ENCODE assay signal across 11 cellular contexts in the genomic region with DNA sequence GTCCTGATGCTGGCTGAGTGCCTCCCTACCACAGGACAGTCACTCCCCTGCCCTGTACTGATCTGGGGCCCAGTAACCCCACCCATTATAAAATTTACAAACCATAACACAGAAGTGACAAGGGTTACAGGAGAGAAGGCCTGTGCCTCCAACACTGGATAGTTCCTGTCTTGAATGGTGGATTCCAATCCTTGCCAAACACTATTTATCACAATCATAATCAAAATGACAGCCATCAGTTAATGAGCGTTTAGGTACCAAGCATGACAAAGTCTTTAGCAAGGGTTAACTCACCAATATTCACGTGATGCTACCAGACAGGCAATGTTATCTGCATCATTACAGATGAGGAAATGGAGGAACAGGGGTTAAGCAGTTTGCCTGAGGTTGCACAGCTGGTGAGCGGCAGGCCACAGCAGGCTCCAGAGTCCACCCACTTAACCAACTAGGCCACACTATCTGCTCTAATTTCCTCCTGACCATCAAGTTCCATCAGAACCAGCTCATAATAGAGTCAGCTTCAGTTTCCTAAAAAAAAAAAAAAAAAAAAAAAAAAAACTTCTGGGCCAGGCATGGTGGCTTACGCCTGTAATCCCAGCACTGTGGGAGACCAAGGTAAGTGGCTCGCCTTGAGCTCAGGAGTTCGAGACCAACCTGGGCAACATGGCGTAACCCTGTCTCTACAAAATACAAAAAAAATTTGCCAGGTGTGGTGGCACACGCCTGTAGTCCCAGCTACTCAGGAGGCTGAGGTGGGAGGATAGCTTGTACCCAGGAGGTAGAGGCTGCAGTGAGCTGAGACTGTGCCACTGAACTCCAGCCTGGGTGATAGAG. TPM values are rescaled to one million over a fixed set of nuclear protein-coding genes. Genes with fewer than 3 reads are reported as not detected.
DNase-seq lines count a peak whose midpoint lies in the region; ATAC-seq, FAIRE-seq and TF ChIP-seq lines count a peak whose summit lies in the region.
"Had no signal": no experiment of that assay in that cellular context is flagged by ENCODE, and none has a peak within 500 bp of the region (broad histone marks: within the 10 kb centered on the region; RNA-seq: fewer than 3 reads in every experiment).

No MANE protein-coding gene starts in this region.

- peaks cover 7% of the 10 kb centered on the region in 2 donors for H3K4me1 ChIP-seq in breast epithelium
- H3K4me1 ChIP-seq in HepG2 (ENCODE audit: insufficient read depth, low read length): peaks cover 97% of the 10 kb centered on the region
- peaks cover 71% of the 10 kb centered on the region for H3K4me1 ChIP-seq in suprapubic skin

- H3K4me2 ChIP-seq in HepG2 (ENCODE audit: low read depth, low read length): no peak overlapping the region

- TF ChIP-seq POLR2A in breast epithelium (IDR thresholded peaks at IDR 0.05): no peak
- no peak for TF ChIP-seq POLR2A in HepG2 (IDR thresholded peaks at IDR 0.05; ENCODE audit: insufficient read depth in 1 of 2, low read depth in 2 of 2, low read length in 2 of 2)
- no peak for TF ChIP-seq POLR2A in suprapubic skin (IDR thresholded peaks at IDR 0.05)

- 0 out of 2 replicates have a peak, but pooled peaks cover 12% of the 10 kb centered on the region for H4K20me1 ChIP-seq in HepG2 (ENCODE audit: insufficient read depth, low read length)

- no TSS peak for BruUV-seq in HepG2 (replicated peaks; lab: Mats Ljungman, UMichigan)

- H3K27ac ChIP-seq in breast epithelium (peak overlapping the region; percentile 88 to 97), HepG2 (ENCODE audit: extremely low read length, insufficient read depth, low read length) (peak overlapping the region; percentile 68), suprapubic skin (peak overlapping the region; percentile 76), WERI-Rb-1 (no peak overlapping the region)

- DNase-seq in HFFc6 (no peak), breast epithelium (ENCODE audit: low spot score in 2 of 2) (no peak), HepG2 (ENCODE audit: low spot score) (no peak), suprapubic skin (ENCODE audit: low spot score in 2 of 2) (no peak), NCI-H1105 (lab: John Stamatoyannopoulos, UW) (no peak), WERI-Rb-1 (no peak)
- no peak for DNase-seq in activated effector memory CD4-positive, alpha-beta T cell treated with anti-CD3 and anti-CD28 coated beads, Interleukin-2, amount 50 U/mL, for 16 hours
- DNase-seq in activated CD8-positive, alpha-beta T cell treated with anti-CD3 and anti-CD28 coated beads for 36 hours: no peak
- DNase-seq: Calu3 had no signal

- no peak for TF ChIP-seq CTCF in HFFc6 (IDR thresholded peaks at IDR 0.05)
- no peak for TF ChIP-seq CTCF in breast epithelium (IDR thresholded peaks at IDR 0.05)
- TF ChIP-seq CTCF in HepG2 (CRISPR knock-in tag; IDR thresholded peaks at IDR 0.05): no peak
- no peak for TF ChIP-seq CTCF in suprapubic skin (IDR thresholded peaks at IDR 0.05)
- TF ChIP-seq CTCF in activated CD8-positive, alpha-beta T cell treated with anti-CD3 and anti-CD28 coated beads for 36 hours (IDR thresholded peaks at IDR 0.05): no peak
- TF ChIP-seq CTCF in WERI-Rb-1 (IDR thresholded peaks at IDR 0.05; ENCODE audit: low read depth, low read length): no peak

- H3K9me3 ChIP-seq in breast epithelium (no peaks in the 10 kb centered on the region), HepG2 (ENCODE audit: low read length) (no peaks in the 10 kb centered on the region), suprapubic skin (no peaks in the 10 kb centered on the region), WERI-Rb-1 (ENCODE audit: severe bottlenecking) (no peaks in the 10 kb centered on the region)

- H3K9ac ChIP-seq in HepG2 (ENCODE audit: insufficient read depth, low read depth, low read length): no peak overlapping the region

- ATAC-seq in HepG2: no peak
- no peak for ATAC-seq in activated CD8-positive, alpha-beta T cell treated with anti-CD3 and anti-CD28 coated beads for 36 hours

- TF ChIP-seq RAD21 in HepG2 (CRISPR knock-in tag; IDR thresholded peaks at IDR 0.05): no peak

- H3K4me1 Mint-ChIP-seq in HFFc6 (ENCODE audit: low read depth): peaks cover 84% of the 10 kb centered on the region
- no peaks in the 10 kb centered on the region for H3K4me1 Mint-ChIP-seq in activated CD8-positive, alpha-beta T cell treated with anti-CD3 and anti-CD28 coated beads for 36 hours (ENCODE audit: low read depth)

- FAIRE-seq in HepG2 (lab: Jason Lieb, UNC): no peak

- CTCF ChIA-PET in HepG2 (lab: Yijun Ruan, JAX; ENCODE audit: low intra/inter-chr PET ratio, low total read pairs): no interaction called here
- CTCF ChIA-PET in activated CD8-positive, alpha-beta T cell treated with anti-CD3 and anti-CD28 coated beads for 36 hours (lab: Charles Lee): no interaction called here

- H3K36me3 ChIP-seq in breast epithelium: no peaks in the 10 kb centered on the region
- peaks cover 0 to 4% of the 10 kb centered on the region in 2 experiments; a peak in 3 of 5 replicates for H3K36me3 ChIP-seq in HepG2 (replicated peaks in 1 of 2; ENCODE audit: control insufficient read depth in 1 of 2, insufficient read depth in 2 of 2, low read length in 2 of 2)
- H3K36me3 ChIP-seq in suprapubic skin: no peaks in the 10 kb centered on the region
- H3K36me3 ChIP-seq in WERI-Rb-1: no peaks in the 10 kb centered on the region; the same call in 1 of the 2 replicates

- H3K9me3 Mint-ChIP-seq in HFFc6: no peaks in the 10 kb centered on the region
- no peaks in the 10 kb centered on the region for H3K9me3 Mint-ChIP-seq in activated CD8-positive, alpha-beta T cell treated with anti-CD3 and anti-CD28 coated beads for 36 hours
- H3K9me3 Mint-ChIP-seq: dendritic cell treated with granulocyte-macrophage colony-stimulating factor and Interleukin-4, amounts not matched to agents 40 ng/mL and 50 ng/mL, for 4 days; T-helper 2 cell treated with Interferon-gamma antibody and Interleukin-4, amounts not matched to agents 5 μg/mL and 100 μg/mL, for 36 hours had no signal

- TF ChIP-seq EP300 in HepG2 (IDR thresholded peaks at IDR 0.05; ENCODE audit: low read depth in 2 of 2, low read length in 2 of 2) (no peak), HepG2 (CRISPR knock-in tag; IDR thresholded peaks at IDR 0.05; ENCODE audit: borderline replicate concordance) (no peak), suprapubic skin (IDR thresholded peaks at IDR 0.05) (no peak)

- 86% methylated on average over 8 of the region's 8 CpGs for WGBS in HepG2 (ENCODE audit: low lambda C conversion rate)
- WGBS in suprapubic skin: 77% methylated on average over 8 of the region's 8 CpGs

- in situ Hi-C loops in HepG2 (cut with HindIII; ENCODE audit: extremely low pct_ligation_motif_present, low pct_unique_long_range_greater_than_20kb): no loop called here

- H2AFZ ChIP-seq in HepG2 (ENCODE audit: low read length): no peak overlapping the region

- POLR2A ChIA-PET in HepG2 (lab: Yijun Ruan, JAX): interaction anchor here (5.9 kb wide), 1 partner anchor 13 kb away, joined by 41 read pairs; the partner anchor contains the start of gene PDLIM1
- POLR2A ChIA-PET in activated CD8-positive, alpha-beta T cell treated with anti-CD3 and anti-CD28 coated beads for 36 hours (lab: Charles Lee): no interaction called here

- H3K27me3 Mint-ChIP-seq in HFFc6 (ENCODE audit: insufficient read depth): no peaks in the 10 kb centered on the region; the same call in 1 of the 2 replicates
- no peaks in the 10 kb centered on the region for H3K27me3 Mint-ChIP-seq in activated CD8-positive, alpha-beta T cell treated with anti-CD3 and anti-CD28 coated beads for 36 hours
- H3K27me3 Mint-ChIP-seq: dendritic cell treated with granulocyte-macrophage colony-stimulating factor and Interleukin-4, amounts not matched to agents 40 ng/mL and 50 ng/mL, for 4 days had no signal

- H3K4me3 Mint-ChIP-seq in HFFc6: no peak overlapping the region
- H3K4me3 Mint-ChIP-seq in activated CD8-positive, alpha-beta T cell treated with anti-CD3 and anti-CD28 coated beads for 36 hours: no peak overlapping the region
- H3K4me3 Mint-ChIP-seq: dendritic cell treated with granulocyte-macrophage colony-stimulating factor and Interleukin-4, amounts not matched to agents 40 ng/mL and 50 ng/mL, for 4 days; T-helper 2 cell treated with Interferon-gamma antibody and Interleukin-4, amounts not matched to agents 5 μg/mL and 100 μg/mL, for 36 hours had no signal

- H3K27me3 ChIP-seq in breast epithelium (no peaks in the 10 kb centered on the region), HepG2 (ENCODE audit: control insufficient read depth in 1 of 2, insufficient read depth in 2 of 2, low read length in 2 of 2) (no peaks in the 10 kb centered on the region), suprapubic skin (no peaks in the 10 kb centered on the region), WERI-Rb-1 (ENCODE audit: insufficient read depth, low read depth, severe bottlenecking) (no peaks in the 10 kb centered on the region)

- no peak overlapping the region for H3K4me3 ChIP-seq in breast epithelium
- H3K4me3 ChIP-seq in HepG2 (replicated peaks in 1 of 3; ENCODE audit: insufficient read depth in 1 of 3, low read depth in 2 of 3, low read length in 3 of 3): no peak overlapping the region
- H3K4me3 ChIP-seq in suprapubic skin: no peak overlapping the region
- no peak overlapping the region for H3K4me3 ChIP-seq in WERI-Rb-1 (ENCODE audit: low read depth, low read length)

- intact Hi-C loops in breast epithelium (cut with DNase I; ENCODE audit: low total_unique reads) (no loop called here), HepG2 (cut with micrococcal nuclease; ENCODE audit: unreplicated experiment) (no loop called here)
- intact Hi-C loops in activated CD8-positive, alpha-beta T cell treated with anti-CD3 and anti-CD28 coated beads for 36 hours (cut with micrococcal nuclease): no loop called here

- H3K79me2 ChIP-seq in HepG2 (ENCODE audit: insufficient read depth, low read length): peaks cover 91% of the 10 kb centered on the region

- H3K36me3 Mint-ChIP-seq in HFFc6 (ENCODE audit: low read depth): peaks cover 12% of the 10 kb centered on the region
- H3K36me3 Mint-ChIP-seq in activated CD8-positive, alpha-beta T cell treated with anti-CD3 and anti-CD28 coated beads for 36 hours (ENCODE audit: low read depth): no peaks in the 10 kb centered on the region

- H3K27ac Mint-ChIP-seq in HFFc6: peak overlapping the region; percentile 99
- H3K27ac Mint-ChIP-seq in activated CD8-positive, alpha-beta T cell treated with anti-CD3 and anti-CD28 coated beads for 36 hours: no peak overlapping the region
- H3K27ac Mint-ChIP-seq: dendritic cell treated with granulocyte-macrophage colony-stimulating factor and Interleukin-4, amounts not matched to agents 40 ng/mL and 50 ng/mL, for 4 days; T-helper 2 cell treated with Interferon-gamma antibody and Interleukin-4, amounts not matched to agents 5 μg/mL and 100 μg/mL, for 36 hours had no signal

RNA-seq across cellular contexts. Expression of gene PDLIM1, which starts 14.2 kb away (rescaled TPM):
- total RNA-seq in HFFc6 (2021; fragmentation: NEBNext Ultra II Directional; extraction: Animal tissue kit (Norgen Biotek cat#: 25700)): 100 to 1,000 TPM; 131 to 163 (median 154) TPM
- total RNA-seq in breast epithelium (100 to 1,000 TPM in 1 of 3 donors, 10 to 100 TPM in 2; 80.8 to 143 (median 87.7) TPM), HepG2 (2016; rRNA removed; fragmentation: Illumina TruSeq; extraction: Trizol) (123 and 183 TPM in 2 replicates), suprapubic skin (100 to 1,000 TPM in 1 of 4 donors, 10 to 100 TPM in 3; 71.4 to 112 (median 77.7) TPM)
- total RNA-seq in HepG2 (2016; cell fraction: cytosol; rRNA removed; fragmentation: Illumina TruSeq; extraction: Trizol; ENCODE audit: low read depth): 60.3 and 60.8 TPM in 2 replicates
- total RNA-seq in HepG2 (2016; cell fraction: insoluble cytoplasmic fraction; rRNA removed; fragmentation: Illumina TruSeq; extraction: Trizol): 116 and 166 TPM in 2 replicates
- 123 and 134 TPM in 2 replicates for total RNA-seq in HepG2 (2016; cell fraction: membrane; rRNA removed; fragmentation: Illumina TruSeq; extraction: Trizol)
- total RNA-seq in HepG2 (2016; cell fraction: nucleus; rRNA removed; fragmentation: Illumina TruSeq; extraction: Trizol): 78.1 and 97.1 TPM in 2 replicates
- 109 and 119 TPM in 2 replicates for polyA plus RNA-seq in HepG2 (2011; rRNA removed)
- 149 and 160 TPM in 2 replicates for polyA plus RNA-seq in HepG2 (2011; cell fraction: cytosol; rRNA removed)
- 55.5 and 63.7 TPM in 2 replicates for polyA plus RNA-seq in HepG2 (2011; cell fraction: nucleus; rRNA removed)
- polyA plus RNA-seq in HepG2 (2012): 173 and 180 TPM in 2 replicates
- 184 TPM in 2 replicates for polyA plus RNA-seq in HepG2 (2016; cell fraction: cytosol; fragmentation: Illumina TruSeq; extraction: Trizol; ENCODE audit: low read depth)
- 383 and 451 TPM in 2 replicates for polyA plus RNA-seq in HepG2 (2016; cell fraction: insoluble cytoplasmic fraction; fragmentation: Illumina TruSeq; extraction: Trizol; ENCODE audit: low read depth)
- 281 and 307 TPM in 2 replicates for polyA plus RNA-seq in HepG2 (2016; cell fraction: membrane; fragmentation: Illumina TruSeq; extraction: Trizol; ENCODE audit: low read depth)
- polyA plus RNA-seq in HepG2 (2016; cell fraction: nucleus; fragmentation: Illumina TruSeq; extraction: Trizol; ENCODE audit: insufficient read depth, low read depth): 213 and 214 TPM in 2 replicates
- polyA minus RNA-seq in HepG2 (2011; rRNA and poly(A)+ RNA removed; ENCODE audit: low replicate concordance): 16.6 and 146 TPM in 2 replicates
- polyA minus RNA-seq in HepG2 (2011; cell fraction: cytosol; rRNA and poly(A)+ RNA removed): 132 and 136 TPM in 2 replicates
- polyA minus RNA-seq in HepG2 (2011; cell fraction: nucleus; rRNA and poly(A)+ RNA removed): 53.7 and 70.4 TPM in 2 replicates
- total RNA-seq in activated CD8-positive, alpha-beta T cell treated with anti-CD3 and anti-CD28 coated beads for 36 hours: 1 to 10 TPM in 1 of 2 experiments, under 1 TPM in 1; 0.74 to 1.1 TPM

Comparison
In these comparisons a context has a peak if more than half of its experiments do, and no peak if none do; other contexts are left out.
1. RNA of gene PDLIM1, which starts 14.2 kb away (total RNA-seq): 131 to 163 TPM in HFFc6, 60.3 to 183 TPM in HepG2, 80.8 to 143 TPM in breast epithelium and 71.4 to 112 TPM in suprapubic skin; 0.74 to 1.1 TPM in activated CD8-positive, alpha-beta T cell treated with anti-CD3 and anti-CD28 coated beads for 36 hours; every median in the first group is over 10 times any median in the second.